In genomic region chr20:41770427-41770826, GRCh38 we compare ENCODE assay signal across 27 cellular contexts.
A peak's percentile ranks its signal among the peaks of the same experiment; 100 is the strongest.
DNase-seq lines count a peak whose midpoint lies in the region; ATAC-seq, FAIRE-seq and TF ChIP-seq lines count a peak whose summit lies in the region.
"Had no signal": no experiment of that assay in that cellular context is flagged by ENCODE, and none has a peak within 500 bp of the region (broad histone marks: within the 10 kb centered on the region; RNA-seq: fewer than 3 reads in every experiment).

No MANE protein-coding gene starts in this region.

- H2AFZ ChIP-seq in K562 (ENCODE audit: low read depth, low read length) = no peak overlapping the region
- H2AFZ ChIP-seq in neuronal stem cell (ENCODE audit: low read length) = no peak overlapping the region
- H2AFZ ChIP-seq: PC-9 had no signal

- H3K79me1 ChIP-seq in neuronal stem cell (ENCODE audit: low read depth, low read length) = no peaks in the 10 kb centered on the region

- H4K8ac ChIP-seq in neuronal stem cell (ENCODE audit: low read depth, low read length) = no peak overlapping the region

- no peak overlapping the region for H4K91ac ChIP-seq in neuronal stem cell (ENCODE audit: low read depth, low read length, poor library complexity)

- no peak for TF ChIP-seq POLR2A in K562 (conservative IDR thresholded peaks at IDR 0.05)

- H3K9ac ChIP-seq in HUES48 (ENCODE audit: low read depth, low read length) = no peak overlapping the region
- H3K9ac ChIP-seq in K562 (ENCODE audit: insufficient read depth in 1 of 2, low read depth in 2 of 2, low read length in 2 of 2) = no peak overlapping the region
- H3K9ac ChIP-seq in neuronal stem cell (ENCODE audit: low read depth, low read length, poor library complexity) = no peak overlapping the region
- H3K9ac ChIP-seq in colonic mucosa (ENCODE audit: low read depth in 2 of 2, low read length in 2 of 2) = no peak overlapping the region
- H3K9ac ChIP-seq: BLaER1 had no signal

- H3K4me1 ChIP-seq in HUES48 (ENCODE audit: control insufficient read depth, insufficient read depth, low read length) (peaks cover 18% of the 10 kb centered on the region), K562 (replicated peaks in 1 of 2; ENCODE audit: control insufficient read depth in 2 of 2, insufficient read depth in 2 of 2, low read length in 2 of 2) (no peaks in the 10 kb centered on the region; a peak in 1 of 5 replicates), neuronal stem cell (ENCODE audit: control insufficient read depth in 2 of 2, insufficient read depth in 1 of 2, low read depth in 1 of 2, low read length in 2 of 2) (peaks cover 0 to 10% of the 10 kb centered on the region in 2 donors), A673 (ENCODE audit: insufficient read depth, low read length, poor library complexity, severe bottlenecking) (no peaks in the 10 kb centered on the region), colonic mucosa (no peaks in the 10 kb centered on the region)
- H3K4me1 ChIP-seq: BLaER1, SJCRH30 had no signal

- H3K36me3 ChIP-seq in HUES48 (ENCODE audit: control insufficient read depth, insufficient read depth, low read length) (no peaks in the 10 kb centered on the region), K562 (ENCODE audit: control insufficient read depth, insufficient read depth, low read length) (no peaks in the 10 kb centered on the region), neuronal stem cell (replicated peaks in 1 of 2; ENCODE audit: control insufficient read depth in 2 of 2, insufficient read depth in 2 of 2, low read length in 2 of 2) (no peaks in the 10 kb centered on the region), A673 (ENCODE audit: insufficient read depth, low read length, poor library complexity, severe bottlenecking) (no peaks in the 10 kb centered on the region), colonic mucosa (no peaks in the 10 kb centered on the region)
- H3K36me3 ChIP-seq: BLaER1, SJCRH30 had no signal

- no peak overlapping the region for H2BK15ac ChIP-seq in neuronal stem cell (ENCODE audit: low read length)

- H3K23ac ChIP-seq in neuronal stem cell (ENCODE audit: low read depth, low read length, poor library complexity) = no peak overlapping the region

- H3K9me1 ChIP-seq in K562 (ENCODE audit: control insufficient read depth, insufficient read depth, low read length) = no peaks in the 10 kb centered on the region

- POLR2A ChIA-PET in K562 (lab: Yijun Ruan, JAX) (interaction anchor here (1.4 kb wide), 1 partner anchor 13 kb away, joined by 3 read pairs; no protein-coding TSS in a partner anchor), A673 (lab: Charles Lee; ENCODE audit: low non-redundant PET) (no interaction called here)

- no peaks in the 10 kb centered on the region for H3K27me3 ChIP-seq in HUES48 (ENCODE audit: control insufficient read depth, insufficient read depth, low read length)
- H3K27me3 ChIP-seq in K562 (ENCODE audit: control insufficient read depth in 2 of 2, insufficient read depth in 2 of 2, low read length in 2 of 2) = peaks cover 8 to 10% of the 10 kb centered on the region in 2 experiments; a peak in 2 of 5 replicates
- H3K27me3 ChIP-seq in neuronal stem cell (ENCODE audit: control insufficient read depth in 3 of 3, insufficient read depth in 3 of 3, low read depth in 1 of 3, low read length in 3 of 3) = no peaks in the 10 kb centered on the region
- peaks cover 29% of the 10 kb centered on the region for H3K27me3 ChIP-seq in A673 (replicated peaks; ENCODE audit: insufficient read depth, low read depth, low read length, poor library complexity)
- H3K27me3 ChIP-seq in colonic mucosa = no peaks in the 10 kb centered on the region
- H3K27me3 ChIP-seq: BLaER1, SJCRH30 had no signal

- H2BK12ac ChIP-seq in neuronal stem cell (ENCODE audit: low read length) = no peak overlapping the region

- H2AK5ac ChIP-seq in neuronal stem cell (ENCODE audit: low read depth, low read length) = no peak overlapping the region

- intact Hi-C loops in K562 (cut with micrococcal nuclease) = no loop called here
- intact Hi-C loops in A673 (cut with micrococcal nuclease; ENCODE audit: unreplicated experiment) = no loop called here
- intact Hi-C loops in colonic mucosa (cut with DNase I) = no loop called here

- H3K79me2 ChIP-seq in K562 (ENCODE audit: control insufficient read depth, insufficient read depth, low read length) = no peaks in the 10 kb centered on the region

- no peak for ATAC-seq in K562
- ATAC-seq: Right ventricle myocardium inferior, SK-N-SH treated with all-trans-retinoic acid at 6 μM for 48 hours had no signal

- no peak for DNase-seq in K562 (ENCODE audit: extremely low read depth in 1 of 4, low spot score in 3 of 4)
- DNase-seq in islet precursor cell = peak; percentile 54
- DNase-seq in neuronal stem cell (ENCODE audit: low spot score) = no peak
- no peak for DNase-seq in A673 (ENCODE audit: low spot score)
- DNase-seq in colonic mucosa = no peak
- no peak for DNase-seq in GM19240 (ENCODE audit: insufficient read length, low spot score)
- DNase-seq: CD4-positive, CD25-positive, alpha-beta regulatory T cell; DMS153; DND-41; Karpas-422; MV-4-11; NCI-H1105; NCI-H1436 treated with DMSO at 0.1 percent for 48 hours; NCI-H187 treated with DMSO at 0.1 percent for 48 hours; NCI-H446; NCI-H524 treated with DMSO at 0.1 percent for 48 hours; NCI-H82; NK-92 treated with Interleukin-12 subunit alpha and Interleukin-12 subunit beta, amount 100 ng/mL, for 24 hours; PC-9; SJCRH30 had no signal

- H3K14ac ChIP-seq in neuronal stem cell (ENCODE audit: low read length) = no peak overlapping the region

- H2BK120ac ChIP-seq in neuronal stem cell (ENCODE audit: low read depth, low read length) = no peak overlapping the region

- H3K18ac ChIP-seq in neuronal stem cell (ENCODE audit: low read length) = no peak overlapping the region

- TF ChIP-seq CTCF in K562 (IDR thresholded peaks at IDR 0.05 in 2 of 3, conservative IDR thresholded peaks at IDR 0.05 in 1 of 3; ENCODE audit: insufficient read depth in 2 of 3, low read depth in 1 of 3, low read length in 3 of 3) = no peak
- TF ChIP-seq CTCF in A673 (conservative IDR thresholded peaks at IDR 0.05; ENCODE audit: low read depth, low read length) = no peak
- TF ChIP-seq CTCF in colonic mucosa (IDR thresholded peaks at IDR 0.05) = no peak

- no peak for FAIRE-seq in K562 (lab: Jason Lieb, UNC)
- FAIRE-seq: GM12892, H54, HTR-8/SVneo had no signal

- no peak for TF ChIP-seq EP300 in K562 (IDR thresholded peaks at IDR 0.05; ENCODE audit: low read length)

- WGBS in K562 (ENCODE audit: insufficient coverage, low coverage, missing lambda C conversion rate) = 0% methylated on average over 3 of the region's 3 CpGs
- WGBS in neuronal stem cell (ENCODE audit: extremely low coverage in 2 of 2, insufficient read length in 2 of 2, insufficient replicate concordance in 1 of 2), 2 donors = no CpG with 5 or more reads among the region's 3 CpGs

- H3K9me3 ChIP-seq in HUES48 (ENCODE audit: control insufficient read depth, insufficient read depth, low read length) (no peaks in the 10 kb centered on the region), K562 (replicated peaks; ENCODE audit: control insufficient read depth, insufficient read depth, low read depth, low read length) (no peaks in the 10 kb centered on the region), neuronal stem cell (replicated peaks in 1 of 2; ENCODE audit: control insufficient read depth in 2 of 2, insufficient read depth in 1 of 2, low read depth in 1 of 2, low read length in 2 of 2) (no peaks in the 10 kb centered on the region), A673 (ENCODE audit: low read depth, low read length, poor library complexity, severe bottlenecking) (no peaks in the 10 kb centered on the region), colonic mucosa (no peaks in the 10 kb centered on the region)
- H3K9me3 ChIP-seq: BLaER1, SJCRH30 had no signal

- in situ Hi-C loops in K562 (cut with MboI) = no loop called here

- no peak overlapping the region for H3K4ac ChIP-seq in neuronal stem cell (ENCODE audit: low read length)

- no peak overlapping the region for H2BK5ac ChIP-seq in neuronal stem cell (ENCODE audit: low read length)

- H4K20me1 ChIP-seq in K562 (replicated peaks; ENCODE audit: control insufficient read depth, insufficient read depth, low read length) = no peaks in the 10 kb centered on the region; the same call in 1 of the 2 replicates
- H4K20me1 ChIP-seq: BLaER1 had no signal

- H3K4me2 ChIP-seq in K562 (ENCODE audit: insufficient read depth, low read length) = no peak overlapping the region
- H3K4me2 ChIP-seq in neuronal stem cell (ENCODE audit: insufficient read depth, low read length, poor library complexity, severe bottlenecking) = peak overlapping the region; percentile 13
- H3K4me2 ChIP-seq: BLaER1, PC-9 had no signal

- CTCF ChIA-PET in K562 (lab: Yijun Ruan, JAX; ENCODE audit: low intra/inter-chr PET ratio) (no interaction called here), A673 (lab: Charles Lee) (no interaction called here)

- TF ChIP-seq RAD21 in K562 (CRISPR knock-in tag; conservative IDR thresholded peaks at IDR 0.05 in 1 of 2, IDR thresholded peaks at IDR 0.05 in 1 of 2) = no peak

- no peak overlapping the region for H3K4me3 ChIP-seq in HUES48 (ENCODE audit: low read depth, low read length)
- H3K4me3 ChIP-seq in K562 = no peak overlapping the region
- no peak overlapping the region for H3K4me3 ChIP-seq in neuronal stem cell (ENCODE audit: low read length in 2 of 2)
- H3K4me3 ChIP-seq in A673 (ENCODE audit: low read depth, low read length, poor library complexity, severe bottlenecking) = no peak overlapping the region
- H3K4me3 ChIP-seq in colonic mucosa = no peak overlapping the region
- H3K4me3 ChIP-seq: BLaER1, PC-9, SJCRH30 had no signal

- no TSS peak for BruUV-seq in K562 (replicated peaks; lab: Mats Ljungman, UMichigan)
- no TSS peak for BruUV-seq in A673 (replicated peaks; lab: Mats Ljungman, UMichigan)

- H3K27ac ChIP-seq in HUES48 (ENCODE audit: low read depth, low read length) (peak overlapping the region; percentile 70), K562 (ENCODE audit: extremely low read depth, low read depth, low read length) (no peak overlapping the region), neuronal stem cell (replicated peaks; ENCODE audit: low read length) (no peak overlapping the region), A673 (ENCODE audit: low read depth, low read length, poor library complexity, severe bottlenecking) (no peak overlapping the region), colonic mucosa (no peak overlapping the region)
- H3K27ac ChIP-seq: BLaER1, PC-9, SJCRH30 had no signal

TF ChIP-seq in K562, 482 proteins besides CTCF, POLR2A, EP300 and RAD21 (continues in another document):
- TF ChIP-seq CEBPB (tag; IDR thresholded peaks at IDR 0.05) (0 out of 2 replicates have a peak, but pooled peaks have one; percentile 20), C11orf30 (IDR thresholded peaks at IDR 0.05; ENCODE audit: low read depth) (no peak), CEBPG (CRISPR knock-in tag; IDR thresholded peaks at IDR 0.05) (no peak), CEBPG (tag; conservative IDR thresholded peaks at IDR 0.05 in 1 of 2, IDR thresholded peaks at IDR 0.05 in 1 of 2) (0 out of 4 replicates have a peak, but pooled peaks of 1 of the 2 experiments have one; percentile 15)
